Comparison of ENCODE assay signal across 18 cellular contexts in the genomic region with DNA sequence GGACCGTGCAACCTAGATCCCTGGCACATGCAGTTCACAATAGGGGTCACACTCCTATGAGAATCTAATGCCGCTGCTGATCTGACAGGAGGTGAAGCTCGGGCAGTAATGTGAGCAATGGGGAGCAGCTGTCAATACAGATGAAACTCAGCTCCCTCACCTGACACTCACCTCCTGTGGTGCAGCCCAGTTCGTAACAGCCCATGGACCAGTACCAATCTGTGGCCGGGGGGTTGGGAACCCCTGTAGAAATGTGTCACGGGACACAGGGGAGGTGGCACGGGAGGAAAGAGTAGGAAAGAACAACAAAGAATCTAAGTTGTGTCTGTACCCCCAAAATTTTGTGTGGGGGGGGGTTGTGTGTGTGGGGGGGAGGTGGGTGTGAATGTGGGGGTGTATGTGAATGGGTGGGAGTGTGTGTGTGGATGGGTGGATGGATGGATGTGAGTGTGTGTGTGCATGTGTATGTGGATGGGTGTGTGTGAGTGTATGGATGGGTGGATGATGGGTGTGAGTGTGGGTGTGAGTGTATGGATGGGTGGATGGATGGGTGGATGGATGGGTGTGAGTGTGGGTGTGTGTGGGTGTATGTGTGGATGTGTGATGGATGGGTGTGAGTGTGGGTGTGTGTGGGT.
"Had no signal": no experiment of that assay in that cellular context is flagged by ENCODE, and none has a peak within 500 bp of the region (broad histone marks: within the 10 kb centered on the region; RNA-seq: fewer than 3 reads in every experiment).

No MANE protein-coding gene starts in this region.

- H3K27me3 ChIP-seq: ascending aorta, gastrocnemius medialis, left lung, testis had no signal

- H3K27me3 Mint-ChIP-seq: activated B cell treated with CpG ODN at 0.5 μM for 24 hours had no signal

- ATAC-seq: esophagus mucosa, gastrocnemius medialis, left lung had no signal

- H3K4me1 ChIP-seq: ascending aorta, gastrocnemius medialis, left lung, testis had no signal

- H3K27ac Mint-ChIP-seq: activated B cell treated with CpG ODN at 0.5 μM for 24 hours, type B pancreatic cell had no signal

- DNase-seq: activated CD4-positive, alpha-beta T cell treated with anti-CD3 and anti-CD28 coated beads for 48 hours; activated effector memory CD4-positive, alpha-beta T cell treated with anti-CD3 and anti-CD28 coated beads, Interleukin-2, amount 50 U/mL, for 16 hours; activated T-cell treated with anti-CD3 and anti-CD28 coated beads for 4 hours; cerebellar nuclear complex; effector CD4-positive, alpha-beta T cell; gastrocnemius medialis; head of caudate nucleus; left lung; midbrain; stimulated activated CD4-positive, alpha-beta T cell treated with anti-CD3 and anti-CD28 coated beads, Interleukin-1b, Interleukin-23, amount 100 ng/mL, for 48 hours; stimulated activated CD8-positive, alpha-beta memory T cell treated with anti-CD3 and anti-CD28 coated beads, Interleukin-4, amount 100 ng/mL, for 48 hours; SW 1271; testis had no signal

- H3K9me3 ChIP-seq: ascending aorta, gastrocnemius medialis, left lung, testis had no signal

- H3K4me3 Mint-ChIP-seq: activated B cell treated with CpG ODN at 0.5 μM for 24 hours, neural crest cell, type B pancreatic cell had no signal

- H3K4me3 ChIP-seq: ascending aorta, gastrocnemius medialis, left lung, testis had no signal

- H3K9me3 Mint-ChIP-seq: neural crest cell had no signal

- H3K36me3 ChIP-seq: ascending aorta, gastrocnemius medialis had no signal

- H3K27ac ChIP-seq: ascending aorta, gastrocnemius medialis, left lung, testis had no signal
